ENCODE assay signal across 1 cellular context in genomic region chr3:108091498-108092259, GRCh38.
A peak's percentile ranks its signal among the peaks of the same experiment; 100 is the strongest.
TF ChIP-seq lines count a peak whose summit lies in the region.

No MANE protein-coding gene starts in this region.

TF ChIP-seq in K562, 482 proteins besides CTCF, POLR2A, EP300 and RAD21 (continued from another document):
- TF ChIP-seq, protein P1, sequence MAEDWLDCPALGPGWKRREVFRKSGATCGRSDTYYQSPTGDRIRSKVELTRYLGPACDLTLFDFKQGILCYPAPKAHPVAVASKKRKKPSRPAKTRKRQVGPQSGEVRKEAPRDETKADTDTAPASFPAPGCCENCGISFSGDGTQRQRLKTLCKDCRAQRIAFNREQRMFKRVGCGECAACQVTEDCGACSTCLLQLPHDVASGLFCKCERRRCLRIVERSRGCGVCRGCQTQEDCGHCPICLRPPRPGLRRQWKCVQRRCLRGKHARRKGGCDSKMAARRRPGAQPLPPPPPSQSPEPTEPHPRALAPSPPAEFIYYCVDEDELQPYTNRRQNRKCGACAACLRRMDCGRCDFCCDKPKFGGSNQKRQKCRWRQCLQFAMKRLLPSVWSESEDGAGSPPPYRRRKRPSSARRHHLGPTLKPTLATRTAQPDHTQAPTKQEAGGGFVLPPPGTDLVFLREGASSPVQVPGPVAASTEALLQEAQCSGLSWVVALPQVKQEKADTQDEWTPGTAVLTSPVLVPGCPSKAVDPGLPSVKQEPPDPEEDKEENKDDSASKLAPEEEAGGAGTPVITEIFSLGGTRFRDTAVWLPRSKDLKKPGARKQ (CRISPR knock-in tag; IDR thresholded peaks at IDR 0.05), result peak; percentile 88
- TF ChIP-seq ZNF311 (CRISPR knock-in tag; IDR thresholded peaks at IDR 0.05) (peak; percentile 71; the same call in 1 of the 2 replicates), ADNP (tag; IDR thresholded peaks at IDR 0.05) (peak; percentile 84), POLR3A (IDR thresholded peaks at IDR 0.05; ENCODE audit: borderline replicate concordance, extremely low read depth, insufficient read depth, insufficient read length) (no peak), ZBTB11 (CRISPR knock-in tag; IDR thresholded peaks at IDR 0.05) (0 out of 6 replicates have a peak, but pooled peaks of 1 of the 3 experiments have one; percentile 18), ZNF583 (CRISPR knock-in tag; IDR thresholded peaks at IDR 0.05) (peak; percentile 19; the same call in 1 of the 2 replicates), ZNF253 (CRISPR knock-in tag; conservative IDR thresholded peaks at IDR 0.05) (no peak), C11orf30 (IDR thresholded peaks at IDR 0.05; ENCODE audit: low read depth) (no peak), CREB1 (IDR thresholded peaks at IDR 0.05) (no peak), CREB1 (CRISPR knock-in tag; IDR thresholded peaks at IDR 0.05) (0 out of 2 replicates have a peak, but pooled peaks have one; percentile 7), TRIM24 (IDR thresholded peaks at IDR 0.05) (peak in 1 of 2 experiments; percentile 83; a peak in 2 of 4 replicates), FOXP1 (CRISPR knock-in tag; IDR thresholded peaks at IDR 0.05) (peak; percentile 61; the same call in 1 of the 2 replicates), TRIM28 (IDR thresholded peaks at IDR 0.05) (peak; percentile 74; the same call in 1 of the 2 replicates), LCOR (CRISPR knock-in tag; IDR thresholded peaks at IDR 0.05) (0 out of 2 replicates have a peak, but pooled peaks have one; percentile 32), YY1 (IDR thresholded peaks at IDR 0.05; ENCODE audit: borderline replicate concordance in 1 of 3, control insufficient read depth in 1 of 3, extremely low read depth in 1 of 3, insufficient read depth in 3 of 3, insufficient read length in 1 of 3, insufficient replicate concordance in 2 of 3, low read depth in 1 of 3, low read length in 2 of 3) (no peak), FOXM1 (IDR thresholded peaks at IDR 0.05; ENCODE audit: low read depth) (peak; percentile 53; the same call in 1 of the 2 replicates), FOXM1 (CRISPR knock-in tag; IDR thresholded peaks at IDR 0.05; ENCODE audit: low read depth) (no peak), CBFA2T3 (IDR thresholded peaks at IDR 0.05) (peak; percentile 42), ESRRB (CRISPR knock-in tag; IDR thresholded peaks at IDR 0.05; ENCODE audit: borderline replicate concordance) (no peak), ZNF24 (IDR thresholded peaks at IDR 0.05) (no peak), CC2D1A (IDR thresholded peaks at IDR 0.05) (0 out of 2 replicates have a peak, but pooled peaks have one; percentile 11), CBX3 (IDR thresholded peaks at IDR 0.05; ENCODE audit: borderline replicate concordance in 1 of 2, low read length in 2 of 2) (peak in 1 of 2 experiments; percentile 59; a peak in 2 of 3 replicates), RBM14 (IDR thresholded peaks at IDR 0.05; ENCODE audit: borderline replicate concordance, insufficient read depth, low read depth, low read length) (0 out of 2 replicates have a peak, but pooled peaks have one; percentile 58), ZNF449 (CRISPR knock-in tag; IDR thresholded peaks at IDR 0.05) (0 out of 2 replicates have a peak, but pooled peaks have one; percentile 40), SNAPC5 (CRISPR knock-in tag; IDR thresholded peaks at IDR 0.05) (no peak), ZNF398 (CRISPR knock-in tag; IDR thresholded peaks at IDR 0.05) (no peak), ZBTB1 (CRISPR knock-in tag; IDR thresholded peaks at IDR 0.05; ENCODE audit: borderline replicate concordance, low read depth) (peak; percentile 8; the same call in 1 of the 2 replicates), CBX1 (IDR thresholded peaks at IDR 0.05; ENCODE audit: low read depth) (peak; percentile 57; the same call in 1 of the 2 replicates), U2AF2 (optimal IDR thresholded peaks at IDR 0.05; ENCODE audit: low read depth, low read length) (no peak), DMBX1 (CRISPR knock-in tag; IDR thresholded peaks at IDR 0.05; ENCODE audit: borderline replicate concordance) (0 out of 2 replicates have a peak, but pooled peaks have one; percentile 28), CBX5 (IDR thresholded peaks at IDR 0.05; ENCODE audit: borderline replicate concordance, low read depth) (peak; percentile 67; the same call in 1 of the 2 replicates), MEIS2 (IDR thresholded peaks at IDR 0.05; ENCODE audit: partially characterized antibody) (peak; percentile 43)
- TF ChIP-seq, protein P2, sequence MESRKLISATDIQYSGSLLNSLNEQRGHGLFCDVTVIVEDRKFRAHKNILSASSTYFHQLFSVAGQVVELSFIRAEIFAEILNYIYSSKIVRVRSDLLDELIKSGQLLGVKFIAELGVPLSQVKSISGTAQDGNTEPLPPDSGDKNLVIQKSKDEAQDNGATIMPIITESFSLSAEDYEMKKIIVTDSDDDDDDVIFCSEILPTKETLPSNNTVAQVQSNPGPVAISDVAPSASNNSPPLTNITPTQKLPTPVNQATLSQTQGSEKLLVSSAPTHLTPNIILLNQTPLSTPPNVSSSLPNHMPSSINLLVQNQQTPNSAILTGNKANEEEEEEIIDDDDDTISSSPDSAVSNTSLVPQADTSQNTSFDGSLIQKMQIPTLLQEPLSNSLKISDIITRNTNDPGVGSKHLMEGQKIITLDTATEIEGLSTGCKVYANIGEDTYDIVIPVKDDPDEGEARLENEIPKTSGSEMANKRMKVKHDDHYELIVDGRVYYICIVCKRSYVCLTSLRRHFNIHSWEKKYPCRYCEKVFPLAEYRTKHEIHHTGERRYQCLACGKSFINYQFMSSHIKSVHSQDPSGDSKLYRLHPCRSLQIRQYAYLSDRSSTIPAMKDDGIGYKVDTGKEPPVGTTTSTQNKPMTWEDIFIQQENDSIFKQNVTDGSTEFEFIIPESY (CRISPR knock-in tag; IDR thresholded peaks at IDR 0.05), result peak; percentile 100
